Comparison of ENCODE assay signal across 19 cellular contexts in the genomic region with DNA sequence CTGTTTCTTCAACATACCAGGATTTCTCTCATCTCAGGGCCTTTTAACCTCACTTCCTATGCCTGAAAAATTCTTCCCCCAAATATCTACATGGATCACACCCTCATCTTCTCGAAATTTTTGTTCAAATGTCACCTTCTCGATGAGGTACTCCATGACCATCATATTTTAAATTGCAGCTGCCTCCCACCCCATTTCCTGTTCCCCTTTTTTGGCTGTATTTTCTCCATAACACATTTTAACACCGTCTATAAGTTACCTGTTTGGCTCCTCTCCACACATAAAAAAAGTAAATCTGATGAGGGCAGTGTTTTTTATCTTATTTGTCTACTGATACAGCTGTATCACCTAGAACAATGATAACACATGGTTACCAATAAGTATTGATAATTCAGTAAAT. TPM values are rescaled to one million over a fixed set of nuclear protein-coding genes. Genes with fewer than 3 reads are reported as not detected.
DNase-seq lines count a peak whose midpoint lies in the region; ATAC-seq and TF ChIP-seq lines count a peak whose summit lies in the region.
"Had no signal": no experiment of that assay in that cellular context is flagged by ENCODE, and none has a peak within 500 bp of the region (broad histone marks: within the 10 kb centered on the region; RNA-seq: fewer than 3 reads in every experiment).

No MANE protein-coding gene starts in this region.

- no peak overlapping the region for H3K4me3 ChIP-seq in DND-41 (ENCODE audit: low read depth in 1 of 2, low read length in 2 of 2)
- no peak overlapping the region for H3K4me3 ChIP-seq in naive thymus-derived CD4-positive, alpha-beta T cell (ENCODE audit: low read length)
- H3K4me3 ChIP-seq: SJSA1, stomach had no signal

- intact Hi-C loops in activated T-helper 1 cell treated with anti-CD3 and anti-CD28 coated beads, Interleukin-12 subunit alpha, Interleukin-12 subunit beta, Interleukin-2, Interleukin-4 antibody, amounts not matched to agents 30 ng/mL and 10 ng/mL and 1 ng/mL, durations not matched to agents 14 hours and 24 hours and 36 hours (cut with micrococcal nuclease), result loop anchor here (1.0 to 5.0 kb wide), 7 partner anchors 12 to 279 kb away; a partner anchor contains a TSS
- intact Hi-C loops in naive thymus-derived CD4-positive, alpha-beta T cell (cut with micrococcal nuclease), result loop anchor here (1.0 to 10.0 kb wide), 9 partner anchors 38 to 1881 kb away; a partner anchor contains a TSS

- H4K20me1 ChIP-seq in DND-41 (ENCODE audit: insufficient read depth, low read length), result no peaks in the 10 kb centered on the region

- no peaks in the 10 kb centered on the region for H3K27me3 Mint-ChIP-seq in T-helper 1 cell treated with Interleukin-12 subunit alpha and Interleukin-12 subunit beta and Interleukin-4 antibody, amounts not matched to agents 30 μg/mL and 1 μg/mL, for 36 hours (ENCODE audit: low read depth)
- no peaks in the 10 kb centered on the region for H3K27me3 Mint-ChIP-seq in activated T-helper 1 cell treated with anti-CD3 and anti-CD28 coated beads, Interleukin-12 subunit alpha, Interleukin-12 subunit beta, Interleukin-2, Interleukin-4 antibody, amounts not matched to agents 30 ng/mL and 10 ng/mL and 1 ng/mL, durations not matched to agents 14 hours and 24 hours and 36 hours (ENCODE audit: insufficient read depth)
- H3K27me3 Mint-ChIP-seq in naive thymus-derived CD4-positive, alpha-beta T cell, result no peaks in the 10 kb centered on the region

- ATAC-seq in DND-41 (ENCODE audit: insufficient read depth, low read depth) (no peak), GM19455 (IDR thresholded peaks at IDR 0.05; ENCODE audit: unreplicated experiment) (no peak)
- no peak for ATAC-seq in naive thymus-derived CD4-positive, alpha-beta T cell

- peak overlapping the region; percentile 43 for H3K4me3 Mint-ChIP-seq in T-helper 1 cell treated with Interleukin-12 subunit alpha and Interleukin-12 subunit beta and Interleukin-4 antibody, amounts not matched to agents 30 μg/mL and 1 μg/mL, for 36 hours
- peak overlapping the region; percentile 64 for H3K4me3 Mint-ChIP-seq in activated T-helper 1 cell treated with anti-CD3 and anti-CD28 coated beads, Interleukin-12 subunit alpha, Interleukin-12 subunit beta, Interleukin-2, Interleukin-4 antibody, amounts not matched to agents 30 ng/mL and 10 ng/mL and 1 ng/mL, durations not matched to agents 14 hours and 24 hours and 36 hours
- peak overlapping the region in 5 of 10 donors; percentile 24 to 64 (median 42) for H3K4me3 Mint-ChIP-seq in naive thymus-derived CD4-positive, alpha-beta T cell
- H3K4me3 Mint-ChIP-seq: nephron progenitor cell had no signal

- H3K79me2 ChIP-seq in DND-41 (ENCODE audit: insufficient read depth, low read length), result 0 out of 2 replicates have a peak, but pooled peaks cover 2% of the 10 kb centered on the region

- H3K9ac ChIP-seq in DND-41 (ENCODE audit: low read depth, low read length), result no peak overlapping the region

- POLR2A ChIA-PET in naive thymus-derived CD4-positive, alpha-beta T cell (lab: Charles Lee), result interaction anchor here (0.6 to 0.9 kb wide), 5 partner anchors 44 to 293 kb away, joined by 3 to 4 read pairs (median 3); no protein-coding TSS in a partner anchor

- H3K27me3 ChIP-seq in DND-41 (ENCODE audit: insufficient read depth, low read length, poor library complexity), result no peaks in the 10 kb centered on the region
- H3K27me3 ChIP-seq in naive thymus-derived CD4-positive, alpha-beta T cell (ENCODE audit: control insufficient read depth in 2 of 2, insufficient read depth in 2 of 2, low read length in 2 of 2), result no peaks in the 10 kb centered on the region
- H3K27me3 ChIP-seq: brain microvascular endothelial cell, SJSA1, stomach had no signal

- TF ChIP-seq CTCF in DND-41 (IDR thresholded peaks at IDR 0.05; ENCODE audit: borderline replicate concordance, extremely low read depth, low read length, poor library complexity, severe bottlenecking), result no peak

- H3K4me2 ChIP-seq in DND-41 (ENCODE audit: insufficient read depth, low read length), result no peak overlapping the region

- H3K9me3 Mint-ChIP-seq in T-helper 1 cell treated with Interleukin-12 subunit alpha and Interleukin-12 subunit beta and Interleukin-4 antibody, amounts not matched to agents 30 μg/mL and 1 μg/mL, for 36 hours, result no peaks in the 10 kb centered on the region
- no peaks in the 10 kb centered on the region for H3K9me3 Mint-ChIP-seq in activated T-helper 1 cell treated with anti-CD3 and anti-CD28 coated beads, Interleukin-12 subunit alpha, Interleukin-12 subunit beta, Interleukin-2, Interleukin-4 antibody, amounts not matched to agents 30 ng/mL and 10 ng/mL and 1 ng/mL, durations not matched to agents 14 hours and 24 hours and 36 hours
- peaks cover 0 to 6% (median 0%) of the 10 kb centered on the region in 11 donors for H3K9me3 Mint-ChIP-seq in naive thymus-derived CD4-positive, alpha-beta T cell

- H3K36me3 Mint-ChIP-seq in T-helper 1 cell treated with Interleukin-12 subunit alpha and Interleukin-12 subunit beta and Interleukin-4 antibody, amounts not matched to agents 30 μg/mL and 1 μg/mL, for 36 hours (ENCODE audit: low read depth), result peaks cover 78% of the 10 kb centered on the region
- peaks cover 50% of the 10 kb centered on the region for H3K36me3 Mint-ChIP-seq in activated T-helper 1 cell treated with anti-CD3 and anti-CD28 coated beads, Interleukin-12 subunit alpha, Interleukin-12 subunit beta, Interleukin-2, Interleukin-4 antibody, amounts not matched to agents 30 ng/mL and 10 ng/mL and 1 ng/mL, durations not matched to agents 14 hours and 24 hours and 36 hours (ENCODE audit: low read depth)
- peaks cover 6 to 78% (median 27%) of the 10 kb centered on the region in 5 donors for H3K36me3 Mint-ChIP-seq in naive thymus-derived CD4-positive, alpha-beta T cell

- peaks cover 84% of the 10 kb centered on the region for H3K36me3 ChIP-seq in DND-41 (ENCODE audit: insufficient read depth, low read length)
- H3K36me3 ChIP-seq in naive thymus-derived CD4-positive, alpha-beta T cell (ENCODE audit: control insufficient read depth in 2 of 3, insufficient read depth in 3 of 3, low read length in 3 of 3), result peaks cover 0 to 15% (median 3%) of the 10 kb centered on the region in 3 experiments
- H3K36me3 ChIP-seq: brain microvascular endothelial cell, SJSA1, stomach had no signal

- peaks cover 29% of the 10 kb centered on the region for H3K4me1 ChIP-seq in DND-41 (ENCODE audit: insufficient read depth, low read length)
- H3K4me1 ChIP-seq in naive thymus-derived CD4-positive, alpha-beta T cell (ENCODE audit: control insufficient read depth in 2 of 2, insufficient read depth in 2 of 2, low read length in 2 of 2), result peaks cover 28 to 39% of the 10 kb centered on the region in 2 donors
- H3K4me1 ChIP-seq: stomach had no signal

- peak overlapping the region; percentile 93 for H3K27ac Mint-ChIP-seq in T-helper 1 cell treated with Interleukin-12 subunit alpha and Interleukin-12 subunit beta and Interleukin-4 antibody, amounts not matched to agents 30 μg/mL and 1 μg/mL, for 36 hours
- H3K27ac Mint-ChIP-seq in activated T-helper 1 cell treated with anti-CD3 and anti-CD28 coated beads, Interleukin-12 subunit alpha, Interleukin-12 subunit beta, Interleukin-2, Interleukin-4 antibody, amounts not matched to agents 30 ng/mL and 10 ng/mL and 1 ng/mL, durations not matched to agents 14 hours and 24 hours and 36 hours, result peak overlapping the region; percentile 98
- peak overlapping the region; percentile 38 to 95 (median 78) for H3K27ac Mint-ChIP-seq in naive thymus-derived CD4-positive, alpha-beta T cell
- H3K27ac Mint-ChIP-seq: nephron progenitor cell had no signal

- peak overlapping the region; percentile 29; the same call in 1 of the 2 replicates for H3K27ac ChIP-seq in DND-41 (ENCODE audit: low read length)
- peak overlapping the region; percentile 9 for H3K27ac ChIP-seq in naive thymus-derived CD4-positive, alpha-beta T cell (ENCODE audit: low read depth, low read length)
- H3K27ac ChIP-seq: 22Rv1, brain microvascular endothelial cell, SJSA1, stomach had no signal

- no peak for DNase-seq in T-helper 1 cell
- DNase-seq in DND-41, result no peak
- DNase-seq in activated T-helper 1 cell treated with anti-CD3 and anti-CD28 coated beads, Interleukin-12 subunit alpha, Interleukin-12 subunit beta, Interleukin-2, Interleukin-4 antibody, amounts not matched to agents 30 ng/mL and 10 ng/mL and 1 ng/mL, durations not matched to agents 14 hours and 24 hours and 36 hours (ENCODE audit: low spot score), result no peak
- no peak for DNase-seq in naive thymus-derived CD4-positive, alpha-beta T cell
- DNase-seq in COLO668 (lab: John Stamatoyannopoulos, UW; ENCODE audit: unreplicated experiment), result no peak
- DNase-seq in effector CD8-positive, alpha-beta T cell (lab: John Stamatoyannopoulos, UW), result no peak
- DNase-seq: mesendoderm, NCI-H1105, NCI-H2081 treated with DMSO at 0.1 percent for 48 hours, NCI-H446 treated with DMSO at 0.1 percent for 48 hours, nephron progenitor cell, stomach had no signal

- no peak overlapping the region for H2AFZ ChIP-seq in DND-41 (ENCODE audit: low read depth, low read length)

- H3K4me1 Mint-ChIP-seq in T-helper 1 cell treated with Interleukin-12 subunit alpha and Interleukin-12 subunit beta and Interleukin-4 antibody, amounts not matched to agents 30 μg/mL and 1 μg/mL, for 36 hours (ENCODE audit: low read depth), result peaks cover 71% of the 10 kb centered on the region
- H3K4me1 Mint-ChIP-seq in activated T-helper 1 cell treated with anti-CD3 and anti-CD28 coated beads, Interleukin-12 subunit alpha, Interleukin-12 subunit beta, Interleukin-2, Interleukin-4 antibody, amounts not matched to agents 30 ng/mL and 10 ng/mL and 1 ng/mL, durations not matched to agents 14 hours and 24 hours and 36 hours (ENCODE audit: low read depth), result peaks cover 91% of the 10 kb centered on the region
- H3K4me1 Mint-ChIP-seq in naive thymus-derived CD4-positive, alpha-beta T cell, result peaks cover 35 to 77% (median 64%) of the 10 kb centered on the region in 7 donors

- CTCF ChIA-PET in naive thymus-derived CD4-positive, alpha-beta T cell (lab: Charles Lee), result interaction anchor here (0.6 to 1.8 kb wide), 8 partner anchors 14 to 77 kb away, joined by 3 to 7 read pairs (median 3); a partner anchor contains a TSS

- peaks cover 26% of the 10 kb centered on the region for H3K9me3 ChIP-seq in DND-41 (ENCODE audit: insufficient read depth, low read length, severe bottlenecking)
- H3K9me3 ChIP-seq in naive thymus-derived CD4-positive, alpha-beta T cell (ENCODE audit: control insufficient read depth in 2 of 3, low read length in 3 of 3), result no peaks in the 10 kb centered on the region
- H3K9me3 ChIP-seq: SJSA1, stomach had no signal

RNA-seq across cellular contexts. Expression of a gene that starts 20.7 kb away (rescaled TPM):
- total RNA-seq in activated T-helper 1 cell treated with anti-CD3 and anti-CD28 coated beads, Interleukin-12 subunit alpha, Interleukin-12 subunit beta, Interleukin-2, Interleukin-4 antibody, amounts not matched to agents 30 ng/mL and 10 ng/mL and 1 ng/mL, durations not matched to agents 14 hours and 24 hours and 36 hours, result 812 and 827 TPM in 2 replicates
- 10 to 100 TPM in 1 of 5 experiments, under 1 TPM in 3, not detected in 1; 0.13 to 51.8 (median 0.27) TPM for total RNA-seq in naive thymus-derived CD4-positive, alpha-beta T cell
- polyA plus RNA-seq in naive thymus-derived CD4-positive, alpha-beta T cell, result 1 to 10 TPM; 1.7 to 1.8 TPM
- total RNA-seq: fibroblast of lung, posterior vena cava, SJSA1, stomach had no signal

RNA-seq across cellular contexts. Expression of a gene that starts 58.6 kb away (rescaled TPM):
- total RNA-seq in activated T-helper 1 cell treated with anti-CD3 and anti-CD28 coated beads, Interleukin-12 subunit alpha, Interleukin-12 subunit beta, Interleukin-2, Interleukin-4 antibody, amounts not matched to agents 30 ng/mL and 10 ng/mL and 1 ng/mL, durations not matched to agents 14 hours and 24 hours and 36 hours, result 8.1 and 8.9 TPM in 2 replicates
- total RNA-seq in naive thymus-derived CD4-positive, alpha-beta T cell, result 10 to 100 TPM in 3 of 5 experiments, 1 to 10 TPM in 2; 8.2 to 18.3 (median 12.3) TPM
- 1 to 10 TPM; 2.1 to 2.4 TPM for polyA plus RNA-seq in naive thymus-derived CD4-positive, alpha-beta T cell

Comparison
In these comparisons a context has a peak if more than half of its experiments do, and no peak if none do; other contexts are left out.
1. RNA of a gene that starts 20.7 kb away (total RNA-seq): 812 to 827 TPM in activated T-helper 1 cell treated with anti-CD3 and anti-CD28 coated beads, Interleukin-12 subunit alpha, Interleukin-12 subunit beta, Interleukin-2, Interleukin-4 antibody, amounts not matched to agents 30 ng/mL and 10 ng/mL and 1 ng/mL, durations not matched to agents 14 hours and 24 hours and 36 hours; 0.13 to 51.8 TPM in naive thymus-derived CD4-positive, alpha-beta T cell; every median in the first group is over 10 times any median in the second.
2. Peak in every context shown above with its lines, with median percentiles within 50 percentile points of each other: H3K27ac Mint-ChIP-seq.